In genomic region chr5:167250996-167251395, GRCh38 we compare ENCODE assay signal across 24 cellular contexts.
"Had no signal": no experiment of that assay in that cellular context is flagged by ENCODE, and none has a peak within 500 bp of the region (broad histone marks: within the 10 kb centered on the region; RNA-seq: fewer than 3 reads in every experiment).

No MANE protein-coding gene starts in this region.

- H3K27ac ChIP-seq: coronary artery, dorsolateral prefrontal cortex, esophagus muscularis mucosa, foreskin keratinocyte, gastroesophageal sphincter, heart left ventricle, hepatocyte, left ventricle myocardium inferior, lower lobe of right lung had no signal

- H3K4me3 ChIP-seq: coronary artery, dorsolateral prefrontal cortex, esophagus muscularis mucosa, gastroesophageal sphincter, heart left ventricle, hepatocyte, left ventricle myocardium inferior, lower lobe of right lung, mucosa of descending colon had no signal

- H3K27me3 ChIP-seq: dorsolateral prefrontal cortex, esophagus muscularis mucosa, foreskin keratinocyte, gastroesophageal sphincter, hepatocyte had no signal

- ATAC-seq: foreskin keratinocyte, gastroesophageal sphincter, heart left ventricle, left cardiac atrium, lower lobe of right lung, mucosa of descending colon had no signal

- FAIRE-seq: colon, endothelial cell of umbilical vein, frontal cortex, kidney had no signal

- H3K4me2 ChIP-seq: hepatocyte had no signal

- H3K9me3 Mint-ChIP-seq: mesothelial cell of epicardium had no signal

- H3K9me3 ChIP-seq: esophagus muscularis mucosa, gastroesophageal sphincter, heart left ventricle, left ventricle myocardium inferior, lower lobe of right lung, mucosa of descending colon had no signal

- H3K79me2 ChIP-seq: hepatocyte had no signal

- DNase-seq: dermis blood vessel endothelial cell; dorsolateral prefrontal cortex; effector CD4-positive, alpha-beta T cell; effector memory CD4-positive, alpha-beta T cell; foreskin keratinocyte; heart left ventricle; immature natural killer cell; islet precursor cell; kidney; kidney glomerular epithelial cell; left cardiac atrium; left ventricle myocardium inferior; lower lobe of right lung; mesenchymal stem cell; mucosa of descending colon; naive B cell had no signal

- H3K27ac Mint-ChIP-seq: immature natural killer cell, mesothelial cell of epicardium, naive B cell had no signal

- H3K36me3 Mint-ChIP-seq: immature natural killer cell, mesothelial cell of epicardium, naive B cell had no signal

- H2AFZ ChIP-seq: hepatocyte had no signal

- H3K4me1 ChIP-seq: foreskin keratinocyte, gastroesophageal sphincter, heart left ventricle, left ventricle myocardium inferior, lower lobe of right lung had no signal

- H3K4me1 Mint-ChIP-seq: immature natural killer cell, naive B cell had no signal

- H3K27me3 Mint-ChIP-seq: naive B cell had no signal

- H3K4me3 Mint-ChIP-seq: immature natural killer cell, mesothelial cell of epicardium, naive B cell had no signal

- H3K36me3 ChIP-seq: esophagus muscularis mucosa, gastroesophageal sphincter, heart left ventricle, left ventricle myocardium inferior, lower lobe of right lung had no signal
